Comparison of ENCODE assay signal across 21 cellular contexts in genomic region chr10:123529146-123529760, GRCh38.
DNase-seq lines count a peak whose midpoint lies in the region; ATAC-seq and TF ChIP-seq lines count a peak whose summit lies in the region.
"Had no signal": no experiment of that assay in that cellular context is flagged by ENCODE, and none has a peak within 500 bp of the region (broad histone marks: within the 10 kb centered on the region; RNA-seq: fewer than 3 reads in every experiment).

No MANE protein-coding gene starts in this region.

- TF ChIP-seq CTCF in natural killer cell (IDR thresholded peaks at IDR 0.05) (no peak), coronary artery (IDR thresholded peaks at IDR 0.05) (no peak), GM20000 (IDR thresholded peaks at IDR 0.05; ENCODE audit: extremely low read depth, missing control alignments) (no peak)

- ATAC-seq in natural killer cell treated with Interleukin-12 subunit alpha and Interleukin-12 subunit beta and Interleukin-15 and Interleukin-18, amount 100 ng/mL, for 72 hours, result peak; percentile 36 to 60
- no peak for ATAC-seq in natural killer cell
- ATAC-seq in stimulated activated memory B cell treated with anti-CD40 and anti-IgM and Interleukin-4, amounts not matched to agents 10 μg/mL and 1 μg/mL and 100 μg/mL, for 72 hours, result peak; percentile 12
- ATAC-seq: HCT116 had no signal

- H3K27ac Mint-ChIP-seq in natural killer cell treated with Interleukin-12 subunit alpha and Interleukin-12 subunit beta and Interleukin-15 and Interleukin-18, amount 100 ng/mL, for 72 hours, result no peak overlapping the region
- H3K27ac Mint-ChIP-seq in natural killer cell, result no peak overlapping the region
- H3K27ac Mint-ChIP-seq in stimulated activated memory B cell treated with anti-CD40 and anti-IgM and Interleukin-4, amounts not matched to agents 10 μg/mL and 1 μg/mL and 100 μg/mL, for 72 hours, result no peak overlapping the region
- H3K27ac Mint-ChIP-seq: CD4-positive, alpha-beta memory T cell had no signal

- peaks cover 13 to 19% of the 10 kb centered on the region in 2 donors for H3K27me3 Mint-ChIP-seq in natural killer cell treated with Interleukin-12 subunit alpha and Interleukin-12 subunit beta and Interleukin-15 and Interleukin-18, amount 100 ng/mL, for 72 hours
- peaks cover 3 to 40% of the 10 kb centered on the region in 2 donors for H3K27me3 Mint-ChIP-seq in natural killer cell (ENCODE audit: low read depth in 2 of 2)
- H3K27me3 Mint-ChIP-seq in stimulated activated memory B cell treated with anti-CD40 and anti-IgM and Interleukin-4, amounts not matched to agents 10 μg/mL and 1 μg/mL and 100 μg/mL, for 72 hours, result peaks cover 18% of the 10 kb centered on the region

- no peak overlapping the region for H3K4me3 ChIP-seq in coronary artery
- H3K4me3 ChIP-seq: Peyer's patch, SJSA1 had no signal

- no peak for DNase-seq in natural killer cell treated with Interleukin-12 subunit alpha and Interleukin-12 subunit beta and Interleukin-15 and Interleukin-18, amount 100 ng/mL, for 72 hours (ENCODE audit: low spot score)
- DNase-seq in natural killer cell, result no peak
- DNase-seq in coronary artery (ENCODE audit: low spot score), result peak; percentile 64
- no peak for DNase-seq in GM20000 (ENCODE audit: low spot score)
- no peak for DNase-seq in NK-92 (lab: John Stamatoyannopoulos, UW; ENCODE audit: unreplicated experiment)
- no peak for DNase-seq in Ammon's horn (ENCODE audit: low spot score)
- DNase-seq: Caco-2; CD4-positive, alpha-beta memory T cell; IMR-90; NCI-H1105 treated with DMSO at 0.1 percent for 48 hours; NCI-H2029 treated with DMSO at 0.1 percent for 48 hours; NCI-H226; NCI-H510A treated with DMSO at 0.1 percent for 48 hours; NCI-H748 treated with DMSO at 0.1 percent for 48 hours; NK-92 treated with Interleukin-12 subunit alpha and Interleukin-12 subunit beta, amount 100 ng/mL, for 24 hours; Peyer's patch; SW 1271 had no signal

- intact Hi-C loops in natural killer cell (cut with micrococcal nuclease), result no loop called here

- no peaks in the 10 kb centered on the region for H3K4me1 Mint-ChIP-seq in natural killer cell treated with Interleukin-12 subunit alpha and Interleukin-12 subunit beta and Interleukin-15 and Interleukin-18, amount 100 ng/mL, for 72 hours (ENCODE audit: low read depth in 2 of 2)
- H3K4me1 Mint-ChIP-seq in natural killer cell, result no peaks in the 10 kb centered on the region
- peaks cover 8% of the 10 kb centered on the region for H3K4me1 Mint-ChIP-seq in stimulated activated memory B cell treated with anti-CD40 and anti-IgM and Interleukin-4, amounts not matched to agents 10 μg/mL and 1 μg/mL and 100 μg/mL, for 72 hours

- no peaks in the 10 kb centered on the region for H3K36me3 Mint-ChIP-seq in natural killer cell treated with Interleukin-12 subunit alpha and Interleukin-12 subunit beta and Interleukin-15 and Interleukin-18, amount 100 ng/mL, for 72 hours
- peaks cover 11% of the 10 kb centered on the region for H3K36me3 Mint-ChIP-seq in natural killer cell
- H3K36me3 Mint-ChIP-seq in stimulated activated memory B cell treated with anti-CD40 and anti-IgM and Interleukin-4, amounts not matched to agents 10 μg/mL and 1 μg/mL and 100 μg/mL, for 72 hours, result peaks cover 10% of the 10 kb centered on the region
- H3K36me3 Mint-ChIP-seq: CD4-positive, alpha-beta memory T cell had no signal

- no peak overlapping the region for H3K27ac ChIP-seq in coronary artery
- H3K27ac ChIP-seq: KMS-11, Peyer's patch, SJSA1 had no signal

- H3K9me3 Mint-ChIP-seq in natural killer cell treated with Interleukin-12 subunit alpha and Interleukin-12 subunit beta and Interleukin-15 and Interleukin-18, amount 100 ng/mL, for 72 hours, result no peaks in the 10 kb centered on the region
- H3K9me3 Mint-ChIP-seq in natural killer cell, result peaks cover 0 to 2% of the 10 kb centered on the region in 2 donors
- peaks cover 2% of the 10 kb centered on the region for H3K9me3 Mint-ChIP-seq in stimulated activated memory B cell treated with anti-CD40 and anti-IgM and Interleukin-4, amounts not matched to agents 10 μg/mL and 1 μg/mL and 100 μg/mL, for 72 hours

- H3K4me3 Mint-ChIP-seq in natural killer cell treated with Interleukin-12 subunit alpha and Interleukin-12 subunit beta and Interleukin-15 and Interleukin-18, amount 100 ng/mL, for 72 hours, result no peak overlapping the region
- no peak overlapping the region for H3K4me3 Mint-ChIP-seq in natural killer cell
- H3K4me3 Mint-ChIP-seq in stimulated activated memory B cell treated with anti-CD40 and anti-IgM and Interleukin-4, amounts not matched to agents 10 μg/mL and 1 μg/mL and 100 μg/mL, for 72 hours, result no peak overlapping the region
- H3K4me3 Mint-ChIP-seq: CD4-positive, alpha-beta memory T cell had no signal

Comparison
In these comparisons a context has a peak if more than half of its experiments do, and no peak if none do; other contexts are left out.
1. ATAC-seq: peak in natural killer cell treated with Interleukin-12 subunit alpha and Interleukin-12 subunit beta and Interleukin-15 and Interleukin-18, amount 100 ng/mL, for 72 hours (2 of 2) and stimulated activated memory B cell treated with anti-CD40 and anti-IgM and Interleukin-4, amounts not matched to agents 10 μg/mL and 1 μg/mL and 100 μg/mL, for 72 hours (single experiment); none in natural killer cell (0 of 3).